Comparison of ENCODE assay signal across 1 cellular context in genomic region chr5:98517559-98517958, GRCh38.
TF ChIP-seq lines count a peak whose summit lies in the region.

No MANE protein-coding gene starts in this region.

TF ChIP-seq in WTC11, 78 proteins besides CTCF, POLR2A, EP300 and RAD21 (continued from another document):
- TF ChIP-seq ZNF423 (CRISPR knock-in tag; IDR thresholded peaks at IDR 0.05) (no peak), MYBL2 (CRISPR knock-in tag; IDR thresholded peaks at IDR 0.05) (no peak), MXD4 (CRISPR knock-in tag; IDR thresholded peaks at IDR 0.05; ENCODE audit: borderline replicate concordance) (no peak)
